23 cellular contexts compared by ENCODE assay signal in genomic region chr10:16944961-16945360, GRCh38.
DNase-seq lines count a peak whose midpoint lies in the region; ATAC-seq, FAIRE-seq and TF ChIP-seq lines count a peak whose summit lies in the region.
"Had no signal": no experiment of that assay in that cellular context is flagged by ENCODE, and none has a peak within 500 bp of the region (broad histone marks: within the 10 kb centered on the region; RNA-seq: fewer than 3 reads in every experiment).

No MANE protein-coding gene starts in this region.

- H3K14ac ChIP-seq in IMR-90 (replicated peaks; ENCODE audit: low read depth, low read length), result peak overlapping the region; percentile 15; the same call in 1 of the 2 replicates
- no peak overlapping the region for H3K14ac ChIP-seq in mesenchymal stem cell (ENCODE audit: low read length in 2 of 2)

- in situ Hi-C loops in IMR-90 (cut with MboI; ENCODE audit: low sequenced_read_pairs), result no loop called here

- TF ChIP-seq RAD21 in IMR-90 (IDR thresholded peaks at IDR 0.05; ENCODE audit: low read length), result no peak

- H2BK12ac ChIP-seq in mesenchymal stem cell (ENCODE audit: low read length in 2 of 2), result no peak overlapping the region

- TF ChIP-seq POLR2A in IMR-90 (IDR thresholded peaks at IDR 0.05; ENCODE audit: low read depth, low read length), result no peak

- H3K4ac ChIP-seq in IMR-90 (ENCODE audit: low read depth, low read length), result no peak overlapping the region
- no peak overlapping the region for H3K4ac ChIP-seq in mesenchymal stem cell (ENCODE audit: low read depth in 1 of 2, low read length in 2 of 2)

- DNase-seq in IMR-90 (no peak), mesenchymal stem cell (no peak), tibial artery (no peak), caudate nucleus (lab: John Stamatoyannopoulos, UW) (no peak), GOT3 (lab: John Stamatoyannopoulos, UW) (no peak), urothelium cell line (ENCODE audit: low spot score) (no peak)
- no peak for DNase-seq in central memory CD8-positive, alpha-beta T cell (ENCODE audit: low spot score in 2 of 2)
- DNase-seq: activated CD4-positive, CD25-positive, alpha-beta regulatory T cell treated with anti-CD3 and anti-CD28 coated beads, Interleukin-2, amount 50 U/mL, for 72 hours; activated naive CD8-positive, alpha-beta T cell treated with anti-CD3 and anti-CD28 coated beads, Interleukin-2, amount 10 ng/mL, durations not matched to agents 7 days and 5 days; effector CD8-positive, alpha-beta T cell; GDM1; kidney glomerular epithelial cell; midbrain; NCI-H1436; OCI-M1; retina; stimulated activated naive CD4-positive, alpha-beta T cell; T-helper 9 cell had no signal

- peaks cover 6% of the 10 kb centered on the region for H3K36me3 Mint-ChIP-seq in central memory CD8-positive, alpha-beta T cell (ENCODE audit: insufficient read depth)

- no peak overlapping the region for H3K4me2 ChIP-seq in IMR-90 (ENCODE audit: low read depth, low read length)
- no peak overlapping the region for H3K4me2 ChIP-seq in mesenchymal stem cell (ENCODE audit: low read length, poor library complexity, severe bottlenecking)

- H3K4me3 Mint-ChIP-seq in central memory CD8-positive, alpha-beta T cell, result no peak overlapping the region
- H3K4me3 Mint-ChIP-seq: activated naive CD8-positive, alpha-beta T cell treated with anti-CD3 and anti-CD28 coated beads, Interleukin-2, amount 10 ng/mL, durations not matched to agents 7 days and 5 days; activated T-helper 1 cell treated with anti-CD3 and anti-CD28 coated beads, Interleukin-12 subunit alpha, Interleukin-12 subunit beta, Interleukin-2, Interleukin-4 antibody, amounts not matched to agents 30 ng/mL and 10 ng/mL and 1 ng/mL, durations not matched to agents 14 hours and 24 hours and 36 hours; neural crest cell had no signal

- BruUV-seq in IMR-90 (replicated peaks; lab: Mats Ljungman, UMichigan), result no TSS peak

- H3K27me3 ChIP-seq in IMR-90 (ENCODE audit: control insufficient read depth, insufficient read depth, low read length) (no peaks in the 10 kb centered on the region), mesenchymal stem cell (ENCODE audit: control insufficient read depth in 1 of 2, insufficient read depth in 1 of 2, low read length in 2 of 2) (no peaks in the 10 kb centered on the region), tibial artery (no peaks in the 10 kb centered on the region)
- H3K27me3 ChIP-seq: SJSA1 had no signal

- POLR2A ChIA-PET in IMR-90 (lab: Charles Lee; ENCODE audit: unreplicated experiment), result no interaction called here

- CTCF ChIA-PET in IMR-90 (lab: Yijun Ruan, JAX), result interaction anchor here (0.6 to 1.2 kb wide), 4 partner anchors 22 to 1487 kb away, joined by 3 to 4 read pairs (median 3); no protein-coding TSS in a partner anchor

- H3K36me3 ChIP-seq in IMR-90 (ENCODE audit: control insufficient read depth, insufficient read depth, low read length) (no peaks in the 10 kb centered on the region), mesenchymal stem cell (ENCODE audit: control insufficient read depth in 1 of 2, insufficient read depth in 2 of 2, low read depth in 1 of 2, low read length in 2 of 2) (peaks cover 0 to 6% of the 10 kb centered on the region in 2 experiments), tibial artery (no peaks in the 10 kb centered on the region)
- H3K36me3 ChIP-seq: SJSA1 had no signal

- 0 out of 2 replicates have a peak overlapping the region, but pooled peaks have one; percentile 21 for H3K23ac ChIP-seq in IMR-90 (ENCODE audit: low read depth, low read length)
- H3K23ac ChIP-seq in mesenchymal stem cell (ENCODE audit: low read length in 2 of 2), result no peak overlapping the region

- no peak overlapping the region for H2BK20ac ChIP-seq in IMR-90 (ENCODE audit: low read depth, low read length)

- no peak overlapping the region for H3K27ac Mint-ChIP-seq in central memory CD8-positive, alpha-beta T cell (ENCODE audit: low read depth)
- H3K27ac Mint-ChIP-seq: activated naive CD8-positive, alpha-beta T cell treated with anti-CD3 and anti-CD28 coated beads, Interleukin-2, amount 10 ng/mL, durations not matched to agents 7 days and 5 days; activated T-helper 1 cell treated with anti-CD3 and anti-CD28 coated beads, Interleukin-12 subunit alpha, Interleukin-12 subunit beta, Interleukin-2, Interleukin-4 antibody, amounts not matched to agents 30 ng/mL and 10 ng/mL and 1 ng/mL, durations not matched to agents 14 hours and 24 hours and 36 hours had no signal

- H3K4me3 ChIP-seq in IMR-90 (ENCODE audit: insufficient read depth, low read depth, low read length) (no peak overlapping the region), mesenchymal stem cell (ENCODE audit: insufficient read depth in 1 of 2, low read depth in 1 of 2, low read length in 2 of 2) (no peak overlapping the region), tibial artery (no peak overlapping the region)
- H3K4me3 ChIP-seq: SJSA1 had no signal

- no peak overlapping the region for H2AK9ac ChIP-seq in IMR-90 (replicated peaks; ENCODE audit: low read depth, low read length, poor library complexity)

- no peak overlapping the region for H3K18ac ChIP-seq in IMR-90 (ENCODE audit: low read depth, low read length)
- H3K18ac ChIP-seq in mesenchymal stem cell (ENCODE audit: low read depth in 1 of 2, low read length in 2 of 2), result no peak overlapping the region

- intact Hi-C loops in IMR-90 (cut with micrococcal nuclease), result no loop called here
- intact Hi-C loops in tibial artery (cut with DNase I; ENCODE audit: low total_unique reads), result no loop called here

- H3K56ac ChIP-seq in IMR-90 (ENCODE audit: extremely low read depth, insufficient read depth, low read length), result no peak overlapping the region

- no peaks in the 10 kb centered on the region for H3K9me3 ChIP-seq in IMR-90 (ENCODE audit: control insufficient read depth, insufficient read depth, low read length)
- H3K9me3 ChIP-seq in mesenchymal stem cell (ENCODE audit: control insufficient read depth, low read length), result no peaks in the 10 kb centered on the region
- H3K9me3 ChIP-seq in tibial artery, result no peaks in the 10 kb centered on the region
- H3K9me3 ChIP-seq: SJSA1 had no signal

- no CpG with 5 or more reads among the region's 1 CpG for WGBS in IMR-90 (ENCODE audit: extremely low coverage in 2 of 2, insufficient read length in 1 of 2), 2 experiments
- WGBS in mesenchymal stem cell, result 100% methylated on average over 1 of the region's 1 CpG

- H4K91ac ChIP-seq in IMR-90 (ENCODE audit: insufficient read depth, low read depth, low read length), result no peak overlapping the region
- H4K91ac ChIP-seq in mesenchymal stem cell (ENCODE audit: low read length), result no peak overlapping the region

- dilution Hi-C loops in IMR-90 (cut with HindIII; ENCODE audit: low sequenced_read_pairs, unreplicated experiment), result no loop called here

- H3K9me3 Mint-ChIP-seq in central memory CD8-positive, alpha-beta T cell, result no peaks in the 10 kb centered on the region
- H3K9me3 Mint-ChIP-seq: activated naive CD8-positive, alpha-beta T cell treated with anti-CD3 and anti-CD28 coated beads, Interleukin-2, amount 10 ng/mL, durations not matched to agents 7 days and 5 days; activated T-helper 1 cell treated with anti-CD3 and anti-CD28 coated beads, Interleukin-12 subunit alpha, Interleukin-12 subunit beta, Interleukin-2, Interleukin-4 antibody, amounts not matched to agents 30 ng/mL and 10 ng/mL and 1 ng/mL, durations not matched to agents 14 hours and 24 hours and 36 hours; neural crest cell had no signal

- H3K4me1 Mint-ChIP-seq in central memory CD8-positive, alpha-beta T cell, result peaks cover 7% of the 10 kb centered on the region

- no peak overlapping the region for H3K27ac ChIP-seq in IMR-90 (ENCODE audit: insufficient read depth, low read length)
- H3K27ac ChIP-seq in mesenchymal stem cell (ENCODE audit: low read length, poor library complexity, severe bottlenecking), result no peak overlapping the region
- peak overlapping the region; percentile 69 to 73 for H3K27ac ChIP-seq in tibial artery
- H3K27ac ChIP-seq in caudate nucleus (ENCODE audit: low read depth, low read length), result no peak overlapping the region
- H3K27ac ChIP-seq: SJSA1 had no signal

- H2BK15ac ChIP-seq in IMR-90 (ENCODE audit: low read depth, low read length), result peak overlapping the region; percentile 6; the same call in 1 of the 3 replicates
- no peak overlapping the region for H2BK15ac ChIP-seq in mesenchymal stem cell (ENCODE audit: low read depth, poor library complexity, severe bottlenecking)

- no peak overlapping the region for H2BK120ac ChIP-seq in IMR-90 (ENCODE audit: low read depth, low read length)
- H2BK120ac ChIP-seq in mesenchymal stem cell (ENCODE audit: low read depth, low read length), result no peak overlapping the region

- no peaks in the 10 kb centered on the region for H3K79me1 ChIP-seq in IMR-90 (ENCODE audit: low read depth in 1 of 2, low read length in 2 of 2)
- no peaks in the 10 kb centered on the region for H3K79me1 ChIP-seq in mesenchymal stem cell (replicated peaks; ENCODE audit: low read length, poor library complexity, severe bottlenecking)

- no peak overlapping the region for H4K5ac ChIP-seq in IMR-90 (ENCODE audit: low read depth, low read length)

- no peak overlapping the region for H3K9ac ChIP-seq in IMR-90 (ENCODE audit: low read depth, low read length)
- peak overlapping the region; percentile 83 for H3K9ac ChIP-seq in mesenchymal stem cell (ENCODE audit: low read length)

- H3K9me1 ChIP-seq in IMR-90 (ENCODE audit: insufficient read depth, low read length), result 0 out of 2 replicates have a peak, but pooled peaks cover 3% of the 10 kb centered on the region

- H4K20me1 ChIP-seq in IMR-90 (ENCODE audit: insufficient read depth, low read length), result no peaks in the 10 kb centered on the region

- H2AK5ac ChIP-seq in IMR-90 (ENCODE audit: low read depth, low read length) (no peak overlapping the region), mesenchymal stem cell (ENCODE audit: low read length, severe bottlenecking) (no peak overlapping the region)

- no peaks in the 10 kb centered on the region for H3K27me3 Mint-ChIP-seq in central memory CD8-positive, alpha-beta T cell
- H3K27me3 Mint-ChIP-seq: activated naive CD8-positive, alpha-beta T cell treated with anti-CD3 and anti-CD28 coated beads, Interleukin-2, amount 10 ng/mL, durations not matched to agents 7 days and 5 days had no signal

- H3K4me1 ChIP-seq in IMR-90 (ENCODE audit: control insufficient read depth, insufficient read depth, low read length) (peaks cover 4% of the 10 kb centered on the region; the same call in 1 of the 2 replicates), mesenchymal stem cell (ENCODE audit: control insufficient read depth, insufficient read depth, low read depth, low read length) (peaks cover 3% of the 10 kb centered on the region), tibial artery (peaks cover 0 to 32% (median 8%) of the 10 kb centered on the region in 4 donors)
- H3K4me1 ChIP-seq: SJSA1 had no signal

- FAIRE-seq in urothelium cell line (lab: Jason Lieb, UNC), result no peak
- FAIRE-seq: bronchial epithelial cell, HTR-8/SVneo had no signal

- TF ChIP-seq CTCF in IMR-90 (conservative IDR thresholded peaks at IDR 0.05; ENCODE audit: low read depth, low read length), result no peak
- no peak for TF ChIP-seq CTCF in tibial artery (IDR thresholded peaks at IDR 0.05)

- H2AFZ ChIP-seq in IMR-90 (replicated peaks; ENCODE audit: low read length, poor library complexity) (no peak overlapping the region), mesenchymal stem cell (ENCODE audit: low read depth, low read length) (no peak overlapping the region)

- no peak for ATAC-seq in IMR-90 (ENCODE audit: low read depth)
- peak; percentile 5 for ATAC-seq in central memory CD8-positive, alpha-beta T cell (replicated peaks; ENCODE audit: extremely low read depth, poor library complexity, severe bottlenecking)

- H4K8ac ChIP-seq in IMR-90 (ENCODE audit: low read depth in 2 of 2, low read length in 2 of 2) (no peak overlapping the region), mesenchymal stem cell (ENCODE audit: low read length) (no peak overlapping the region)

- no peak overlapping the region for H2BK5ac ChIP-seq in IMR-90 (ENCODE audit: low read depth, low read length, poor library complexity, severe bottlenecking)
- no peak overlapping the region for H2BK5ac ChIP-seq in mesenchymal stem cell (ENCODE audit: low read depth, low read length, poor library complexity, severe bottlenecking)

Comparison
In these comparisons a context has a peak if more than half of its experiments do, and no peak if none do; other contexts are left out.
1. H3K27ac ChIP-seq: peak in tibial artery (2 of 2); none in IMR-90 (single experiment), mesenchymal stem cell (single experiment) and caudate nucleus (single experiment).